In genomic region chr18:44729631-44730101, GRCh38 we compare ENCODE assay signal across 1 cellular context.
A peak's percentile ranks its signal among the peaks of the same experiment; 100 is the strongest.
TF ChIP-seq lines count a peak whose summit lies in the region.

No MANE protein-coding gene starts in this region.

TF ChIP-seq in GM12878, 131 proteins besides CTCF, POLR2A, EP300 and RAD21 (continued from another document):
- peak; percentile 81 for TF ChIP-seq RUNX3 (IDR thresholded peaks at IDR 0.05; ENCODE audit: low read length)
